Comparison of ENCODE assay signal across 8 cellular contexts in the genomic region with DNA sequence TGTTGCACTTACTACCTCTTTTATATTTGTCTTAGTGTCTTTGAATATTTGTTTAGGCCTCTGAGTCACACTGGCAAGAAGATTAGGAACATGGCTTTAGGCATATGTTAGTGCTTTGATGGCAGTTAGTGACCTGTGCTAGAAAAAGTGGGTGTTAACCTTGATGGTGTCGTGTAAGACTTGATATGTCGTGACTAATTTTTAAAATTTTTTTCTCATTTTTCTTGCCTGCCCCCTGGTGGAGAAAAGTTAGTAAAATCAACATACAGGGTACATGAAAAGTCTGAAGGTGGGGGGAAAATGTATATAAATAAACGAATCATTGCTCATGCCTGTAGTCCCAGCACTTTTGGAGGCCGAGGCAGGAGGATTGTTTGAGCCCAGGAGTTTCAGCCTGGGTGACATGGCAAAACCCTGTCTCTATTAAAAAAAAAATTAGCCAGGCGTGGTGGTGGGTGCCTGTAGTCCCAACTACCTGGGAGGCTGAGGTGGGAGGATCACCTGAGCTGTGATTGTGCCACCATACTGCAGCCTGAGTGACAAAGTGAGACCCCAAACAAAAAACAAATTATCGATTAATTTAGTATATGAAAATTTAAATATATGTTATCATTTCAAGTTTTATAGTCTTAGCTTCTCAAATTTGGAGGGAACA.
DNase-seq lines count a peak whose midpoint lies in the region; ATAC-seq, FAIRE-seq and TF ChIP-seq lines count a peak whose summit lies in the region.

No MANE protein-coding gene starts in this region.

- ATAC-seq in HG02588 (IDR thresholded peaks at IDR 0.05; ENCODE audit: unreplicated experiment) (no peak), HG03039 (IDR thresholded peaks at IDR 0.05; ENCODE audit: unreplicated experiment) (no peak)

- H3K9me3 ChIP-seq in adipocyte (ENCODE audit: control insufficient read depth, low read length) (no peaks in the 10 kb centered on the region), tibial artery (no peaks in the 10 kb centered on the region)

- H3K36me3 ChIP-seq in GM06990 (ENCODE audit: control insufficient read depth, insufficient read depth, low read length) = peaks cover 3% of the 10 kb centered on the region
- peaks cover 46% of the 10 kb centered on the region for H3K36me3 ChIP-seq in adipocyte (ENCODE audit: control insufficient read depth, insufficient read depth, low read length, severe bottlenecking)
- peaks cover 20 to 22% (median 21%) of the 10 kb centered on the region in 3 donors for H3K36me3 ChIP-seq in tibial artery

- H3K27me3 ChIP-seq in GM06990 (replicated peaks; ENCODE audit: control insufficient read depth, insufficient read depth, low read length) (no peaks in the 10 kb centered on the region), adipocyte (replicated peaks; ENCODE audit: control insufficient read depth, insufficient read depth, low read length) (no peaks in the 10 kb centered on the region), tibial artery (no peaks in the 10 kb centered on the region)

- TF ChIP-seq CTCF in AG09319 (IDR thresholded peaks at IDR 0.05; ENCODE audit: low read depth, low read length) (peak; percentile 46), GM06990 (IDR thresholded peaks at IDR 0.05; ENCODE audit: insufficient read depth, low read length, poor library complexity, severe bottlenecking) (peak; percentile 61), tibial artery (IDR thresholded peaks at IDR 0.05) (peak; percentile 39 to 44)

- intact Hi-C loops in tibial artery (cut with DNase I; ENCODE audit: low total_unique reads) = no loop called here

- H3K4me3 ChIP-seq in GM06990 (replicated peaks; ENCODE audit: low read depth, low read length) (no peak overlapping the region), adipocyte (ENCODE audit: low read length) (no peak overlapping the region), tibial artery (no peak overlapping the region)

- DNase-seq in AG09319 (ENCODE audit: extremely low read depth, low read depth) = peak; percentile 7
- peak; percentile 28 for DNase-seq in GM06990 (ENCODE audit: extremely low read depth, insufficient read length)
- DNase-seq in NCI-H446 (lab: John Stamatoyannopoulos, UW) = peak; percentile 23 to 54
- peak; percentile 84 for DNase-seq in adipocyte (ENCODE audit: low read depth)
- DNase-seq in tibial artery = no peak

- peaks cover 23% of the 10 kb centered on the region for H3K4me1 ChIP-seq in adipocyte (ENCODE audit: control insufficient read depth, insufficient read depth, low read length)
- peaks cover 0 to 39% (median 7%) of the 10 kb centered on the region in 4 donors for H3K4me1 ChIP-seq in tibial artery

- peak; percentile 98 for FAIRE-seq in islet of Langerhans (lab: Jason Lieb, UNC)

- no peak overlapping the region for H3K27ac ChIP-seq in tibial artery

- no peak overlapping the region for H3K9ac ChIP-seq in adipocyte (ENCODE audit: low read length)

Comparison
In these comparisons a context has a peak if more than half of its experiments do, and no peak if none do; other contexts are left out.
1. DNase-seq: peak in AG09319 (single experiment), GM06990 (single experiment), NCI-H446 (2 of 2) and adipocyte (single experiment); none in tibial artery (0 of 2).
2. Peak in every context shown above with its lines, with median percentiles within 50 percentile points of each other: CTCF ChIP-seq.